In genomic region chr1:45303582-45304310, GRCh38 we compare ENCODE assay signal across 8 cellular contexts. TPM values are rescaled to one million over a fixed set of nuclear protein-coding genes. Genes with fewer than 3 reads are reported as not detected.
A peak's percentile ranks its signal among the peaks of the same experiment; 100 is the strongest.
DNase-seq lines count a peak whose midpoint lies in the region; ATAC-seq and TF ChIP-seq lines count a peak whose summit lies in the region.

No MANE protein-coding gene starts in this region.

- no peaks in the 10 kb centered on the region for H3K9me3 Mint-ChIP-seq in CD8-positive, alpha-beta memory T cell
- H3K9me3 Mint-ChIP-seq in activated CD8-positive, alpha-beta T cell treated with anti-CD3 and anti-CD28 coated beads for 36 hours = no peaks in the 10 kb centered on the region

- no peaks in the 10 kb centered on the region for H3K27me3 ChIP-seq in CD8-positive, alpha-beta memory T cell (ENCODE audit: insufficient read depth, low read length, poor library complexity, severe bottlenecking)
- H3K27me3 ChIP-seq in HL-60 (ENCODE audit: insufficient read depth, poor library complexity, severe bottlenecking) (no peaks in the 10 kb centered on the region), ectodermal cell (ENCODE audit: control insufficient read depth, insufficient read depth, low read length, poor library complexity, severe bottlenecking) (no peaks in the 10 kb centered on the region), lung (ENCODE audit: control insufficient read depth, insufficient read depth) (no peaks in the 10 kb centered on the region)

- peaks cover 0 to 3% (median 0%) of the 10 kb centered on the region in 3 donors for H3K36me3 Mint-ChIP-seq in CD8-positive, alpha-beta memory T cell
- peaks cover 5% of the 10 kb centered on the region for H3K36me3 Mint-ChIP-seq in activated CD8-positive, alpha-beta T cell treated with anti-CD3 and anti-CD28 coated beads for 36 hours (ENCODE audit: low read depth)

- peak; percentile 25 for TF ChIP-seq CTCF in HL-60 (IDR thresholded peaks at IDR 0.05; ENCODE audit: insufficient read depth, low read length)
- TF ChIP-seq CTCF in activated CD8-positive, alpha-beta T cell treated with anti-CD3 and anti-CD28 coated beads for 36 hours (IDR thresholded peaks at IDR 0.05) = peak; percentile 63
- peak; percentile 43 for TF ChIP-seq CTCF in lung (IDR thresholded peaks at IDR 0.05; ENCODE audit: control extremely low read depth, extremely low read depth)

- peaks cover 8% of the 10 kb centered on the region for H3K4me1 ChIP-seq in CD8-positive, alpha-beta memory T cell (ENCODE audit: insufficient read depth, low read length)
- H3K4me1 ChIP-seq in ectodermal cell (ENCODE audit: control insufficient read depth, insufficient read depth, low read length) = peaks cover 20% of the 10 kb centered on the region
- peaks cover 0 to 8% of the 10 kb centered on the region in 2 donors for H3K4me1 ChIP-seq in lung (ENCODE audit: control insufficient read depth in 2 of 2, insufficient read depth in 2 of 2, low read length in 2 of 2)

- CTCF ChIA-PET in CD8-positive, alpha-beta memory T cell (lab: Charles Lee) = interaction anchor here (0.6 to 12.0 kb wide), 27 partner anchors 10 to 582 kb away, joined by 3 to 173 read pairs (median 4); partner anchors contain the start of genes BTBD19, CCDC163, EIF2B3 and HECTD3
- CTCF ChIA-PET in activated CD8-positive, alpha-beta T cell treated with anti-CD3 and anti-CD28 coated beads for 36 hours (lab: Charles Lee) = interaction anchor here (0.6 to 13.9 kb wide), 13 partner anchors 24 to 573 kb away, joined by 3 to 321 read pairs (median 3); partner anchors contain the start of genes BTBD19, EIF2B3, HECTD3 and HPDL

- H3K27me3 Mint-ChIP-seq in CD8-positive, alpha-beta memory T cell = peaks cover 0 to 3% of the 10 kb centered on the region in 2 donors
- no peaks in the 10 kb centered on the region for H3K27me3 Mint-ChIP-seq in activated CD8-positive, alpha-beta T cell treated with anti-CD3 and anti-CD28 coated beads for 36 hours

- WGBS in ectodermal cell, 2 experiments = 1% methylated on average over 63 of the region's 63 CpGs
- WGBS in lung, 2 donors = 1% methylated on average over 58 to 63 of the region's 63 CpGs

- POLR2A ChIA-PET in CD8-positive, alpha-beta memory T cell (lab: Charles Lee) = interaction anchor here (0.5 to 2.0 kb wide), 29 partner anchors 23 to 1364 kb away, joined by 3 to 55 read pairs (median 4); partner anchors contain the start of genes ATPAF1, CCDC163, EIF2B3 and HECTD3
- POLR2A ChIA-PET in activated CD8-positive, alpha-beta T cell treated with anti-CD3 and anti-CD28 coated beads for 36 hours (lab: Charles Lee) = interaction anchor here (0.6 to 4.7 kb wide), 13 partner anchors 24 to 582 kb away, joined by 3 to 58 read pairs (median 5); partner anchors contain the start of genes HECTD3, MUTYH, RNU5D-1 and TESK2

- intact Hi-C loops in activated CD8-positive, alpha-beta T cell treated with anti-CD3 and anti-CD28 coated beads for 36 hours (cut with micrococcal nuclease) = loop anchor here (5.0 to 10.0 kb wide), 2 partner anchors 34 to 499 kb away; partner anchors contain the start of genes BTBD19, DYNLT4 and PLK3

- peak; percentile 93 to 98 (median 96) for DNase-seq in CD8-positive, alpha-beta memory T cell
- DNase-seq in HL-60 (ENCODE audit: low read depth in 1 of 2, low spot score in 1 of 2) (peak; percentile 88 to 97), NCI-H82 treated with DMSO at 0.1 percent for 48 hours (lab: John Stamatoyannopoulos, UW; ENCODE audit: unreplicated experiment) (peak; percentile 93), lung (ENCODE audit: low spot score) (peak; percentile 99)
- DNase-seq in activated CD8-positive, alpha-beta T cell treated with anti-CD3 and anti-CD28 coated beads for 36 hours = peak; percentile 100
- DNase-seq in stimulated activated CD4-positive, alpha-beta T cell treated with anti-CD3 and anti-CD28 coated beads, TNF-alpha, amount 100 ng/mL, for 24 hours (ENCODE audit: low read depth in 3 of 3) = peak; percentile 97 to 100 (median 97)

- H3K9me3 ChIP-seq in CD8-positive, alpha-beta memory T cell (ENCODE audit: low read length) = no peaks in the 10 kb centered on the region
- no peaks in the 10 kb centered on the region for H3K9me3 ChIP-seq in ectodermal cell (ENCODE audit: control insufficient read depth, low read length)
- no peaks in the 10 kb centered on the region for H3K9me3 ChIP-seq in lung (ENCODE audit: control insufficient read depth in 2 of 2, insufficient read depth in 1 of 2, low read length in 1 of 2)

- H3K36me3 ChIP-seq in CD8-positive, alpha-beta memory T cell (ENCODE audit: insufficient read depth, low read length) = no peaks in the 10 kb centered on the region
- H3K36me3 ChIP-seq in ectodermal cell (ENCODE audit: control insufficient read depth, insufficient read depth, low read length) = no peaks in the 10 kb centered on the region
- H3K36me3 ChIP-seq in lung (ENCODE audit: control insufficient read depth in 2 of 2, insufficient read depth in 2 of 2, low read length in 2 of 2) = no peaks in the 10 kb centered on the region

- ATAC-seq in GM19452 (IDR thresholded peaks at IDR 0.05; ENCODE audit: unreplicated experiment) (peak; percentile 70), lung (ENCODE audit: insufficient read depth, low FRiP score) (peak; percentile 96)
- ATAC-seq in activated CD8-positive, alpha-beta T cell treated with anti-CD3 and anti-CD28 coated beads for 36 hours = peak; percentile 84

- peaks cover 15 to 37% (median 30%) of the 10 kb centered on the region in 3 donors for H3K4me1 Mint-ChIP-seq in CD8-positive, alpha-beta memory T cell
- peaks cover 40% of the 10 kb centered on the region for H3K4me1 Mint-ChIP-seq in activated CD8-positive, alpha-beta T cell treated with anti-CD3 and anti-CD28 coated beads for 36 hours (ENCODE audit: low read depth)

- peak overlapping the region; percentile 90 to 97 (median 91) for H3K4me3 Mint-ChIP-seq in CD8-positive, alpha-beta memory T cell
- peak overlapping the region; percentile 91 for H3K4me3 Mint-ChIP-seq in activated CD8-positive, alpha-beta T cell treated with anti-CD3 and anti-CD28 coated beads for 36 hours

- H3K4me3 ChIP-seq in CD8-positive, alpha-beta memory T cell (ENCODE audit: low read length) = peak overlapping the region; percentile 63
- H3K4me3 ChIP-seq in HL-60 (replicated peaks; ENCODE audit: insufficient read depth, low read length) (peak overlapping the region; percentile 62), ectodermal cell (ENCODE audit: insufficient read depth, low read depth, low read length) (peak overlapping the region; percentile 69), lung (peak overlapping the region; percentile 80)

- peak overlapping the region; percentile 94 to 99 (median 97) for H3K27ac Mint-ChIP-seq in CD8-positive, alpha-beta memory T cell
- peak overlapping the region; percentile 98 for H3K27ac Mint-ChIP-seq in activated CD8-positive, alpha-beta T cell treated with anti-CD3 and anti-CD28 coated beads for 36 hours

- peak overlapping the region; percentile 88 for H3K27ac ChIP-seq in CD8-positive, alpha-beta memory T cell (ENCODE audit: low read depth, low read length)
- H3K27ac ChIP-seq in HL-60 (replicated peaks) = peak overlapping the region; percentile 94
- peak overlapping the region; percentile 85 for H3K27ac ChIP-seq in ectodermal cell (ENCODE audit: insufficient read depth, low read depth, low read length, poor library complexity, severe bottlenecking)
- peak overlapping the region; percentile 89 to 91 for H3K27ac ChIP-seq in lung (ENCODE audit: low read depth in 1 of 2, low read length in 1 of 2)

RNA-seq across cellular contexts. Expression of gene HPDL, which starts 22.9 kb away (rescaled TPM):
- total RNA-seq in CD8-positive, alpha-beta memory T cell = 10 to 100 TPM; 41.5 to 42.4 TPM
- polyA plus RNA-seq in CD8-positive, alpha-beta memory T cell = 1.4 TPM
- 10 to 100 TPM; 37.5 to 39.8 TPM for total RNA-seq in activated CD8-positive, alpha-beta T cell treated with anti-CD3 and anti-CD28 coated beads for 36 hours
- polyA plus RNA-seq in ectodermal cell (2013, experiment 1 of 4) = 3.0 TPM
- polyA plus RNA-seq in ectodermal cell (2013, experiment 2 of 4) = 2.3 TPM
- polyA plus RNA-seq in ectodermal cell (2013, experiment 3 of 4) = 1.3 TPM
- 1.4 TPM for polyA plus RNA-seq in ectodermal cell (2013, experiment 4 of 4)
- under 1 TPM; 0.63 to 0.80 TPM for total RNA-seq in lung
- polyA plus RNA-seq in lung = 1 to 10 TPM in 1 of 2 donors, under 1 TPM in 1; 0.55 to 2.3 TPM

RNA-seq across cellular contexts. Expression of gene TOE1, which starts 36.2 kb away (rescaled TPM):
- total RNA-seq in CD8-positive, alpha-beta memory T cell = 10 to 100 TPM; 46.4 to 48.9 TPM
- 12.5 TPM for polyA plus RNA-seq in CD8-positive, alpha-beta memory T cell
- total RNA-seq in activated CD8-positive, alpha-beta T cell treated with anti-CD3 and anti-CD28 coated beads for 36 hours = 10 to 100 TPM; 25.7 to 28.1 TPM
- 10.2 TPM for polyA plus RNA-seq in ectodermal cell (2013, experiment 1 of 4)
- 17.8 TPM for polyA plus RNA-seq in ectodermal cell (2013, experiment 2 of 4)
- 10.9 TPM for polyA plus RNA-seq in ectodermal cell (2013, experiment 3 of 4)
- 12.0 TPM for polyA plus RNA-seq in ectodermal cell (2013, experiment 4 of 4)
- total RNA-seq in lung = 10 to 100 TPM in 1 of 2 donors, 1 to 10 TPM in 1; 6.4 to 10.9 TPM
- 10 to 100 TPM in 1 of 2 donors, 1 to 10 TPM in 1; 5.3 to 10.6 TPM for polyA plus RNA-seq in lung

RNA-seq across cellular contexts. Expression of gene MUTYH, which starts 36.5 kb away (rescaled TPM):
- total RNA-seq in CD8-positive, alpha-beta memory T cell = 10 to 100 TPM; 70.1 to 75.4 TPM
- polyA plus RNA-seq in CD8-positive, alpha-beta memory T cell = 24.4 TPM
- 10 to 100 TPM; 51.4 to 54.5 TPM for total RNA-seq in activated CD8-positive, alpha-beta T cell treated with anti-CD3 and anti-CD28 coated beads for 36 hours
- polyA plus RNA-seq in ectodermal cell (2013, experiment 1 of 4) = 58.6 TPM
- polyA plus RNA-seq in ectodermal cell (2013, experiment 2 of 4) = 48.3 TPM
- 51.6 TPM for polyA plus RNA-seq in ectodermal cell (2013, experiment 3 of 4)
- polyA plus RNA-seq in ectodermal cell (2013, experiment 4 of 4) = 52.8 TPM
- 10 to 100 TPM; 16.8 to 26.3 TPM for total RNA-seq in lung
- 10 to 100 TPM; 14.0 to 22.5 TPM for polyA plus RNA-seq in lung

Comparison
In these comparisons a context has a peak if more than half of its experiments do, and no peak if none do; other contexts are left out.
1. Peak in every context shown above with its lines: DNase-seq, ATAC-seq, H3K4me3 ChIP-seq and H3K27ac ChIP-seq.
2. RNA of gene HPDL, which starts 22.9 kb away (total RNA-seq): 41.5 to 42.4 TPM in CD8-positive, alpha-beta memory T cell and 37.5 to 39.8 TPM in activated CD8-positive, alpha-beta T cell treated with anti-CD3 and anti-CD28 coated beads for 36 hours; 0.63 to 0.80 TPM in lung; every median in the first group is over 10 times any median in the second.